ENCODE assay signal across 8 cellular contexts in the genomic region with DNA sequence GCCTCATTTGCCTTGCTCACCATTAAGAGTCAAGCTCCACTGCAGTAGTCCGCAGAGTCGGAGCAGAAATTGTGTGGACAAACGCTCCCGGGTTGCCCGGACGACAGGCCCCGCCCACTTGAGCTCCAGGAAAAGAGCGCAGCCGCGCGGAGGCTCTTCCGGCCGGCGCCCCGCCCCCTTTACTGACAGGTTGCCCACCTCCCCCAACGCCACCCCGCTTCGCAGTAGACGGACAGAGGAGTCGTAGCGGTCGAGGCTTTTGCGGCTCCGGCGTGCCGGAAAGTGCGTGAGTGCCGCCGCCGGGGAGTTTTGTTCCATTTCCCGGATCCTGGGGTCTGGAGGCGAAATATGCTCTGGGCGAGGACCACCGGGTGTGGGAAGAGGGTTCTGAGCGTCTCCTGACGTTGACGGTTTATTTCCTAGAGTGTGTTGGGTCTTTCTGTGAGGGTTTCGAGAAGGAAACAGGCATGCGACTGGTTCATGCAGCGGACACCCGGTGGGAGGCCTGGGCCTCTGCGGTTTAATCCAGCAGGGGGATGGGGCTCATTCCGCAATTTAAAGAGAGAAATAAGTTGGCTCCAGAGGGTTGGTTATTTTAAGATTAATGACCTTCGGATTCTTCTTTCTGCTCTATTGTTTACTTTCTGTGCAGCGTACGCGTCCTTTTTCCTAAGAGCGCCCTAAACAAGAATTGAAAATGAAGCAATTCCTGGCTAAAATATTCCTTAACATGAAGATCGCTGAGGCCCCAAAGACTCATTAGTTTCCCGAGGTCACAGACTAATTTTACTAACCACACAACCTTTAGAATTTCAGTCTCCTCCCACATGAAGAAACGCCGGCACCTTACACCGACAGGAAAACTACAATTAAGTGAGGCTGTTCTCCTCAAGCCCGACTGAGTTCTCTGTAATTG. TPM values are rescaled to one million over a fixed set of nuclear protein-coding genes. Genes with fewer than 3 reads are reported as not detected.
DNase-seq lines count a peak whose midpoint lies in the region; ATAC-seq, FAIRE-seq and TF ChIP-seq lines count a peak whose summit lies in the region.

A gene with protein sequence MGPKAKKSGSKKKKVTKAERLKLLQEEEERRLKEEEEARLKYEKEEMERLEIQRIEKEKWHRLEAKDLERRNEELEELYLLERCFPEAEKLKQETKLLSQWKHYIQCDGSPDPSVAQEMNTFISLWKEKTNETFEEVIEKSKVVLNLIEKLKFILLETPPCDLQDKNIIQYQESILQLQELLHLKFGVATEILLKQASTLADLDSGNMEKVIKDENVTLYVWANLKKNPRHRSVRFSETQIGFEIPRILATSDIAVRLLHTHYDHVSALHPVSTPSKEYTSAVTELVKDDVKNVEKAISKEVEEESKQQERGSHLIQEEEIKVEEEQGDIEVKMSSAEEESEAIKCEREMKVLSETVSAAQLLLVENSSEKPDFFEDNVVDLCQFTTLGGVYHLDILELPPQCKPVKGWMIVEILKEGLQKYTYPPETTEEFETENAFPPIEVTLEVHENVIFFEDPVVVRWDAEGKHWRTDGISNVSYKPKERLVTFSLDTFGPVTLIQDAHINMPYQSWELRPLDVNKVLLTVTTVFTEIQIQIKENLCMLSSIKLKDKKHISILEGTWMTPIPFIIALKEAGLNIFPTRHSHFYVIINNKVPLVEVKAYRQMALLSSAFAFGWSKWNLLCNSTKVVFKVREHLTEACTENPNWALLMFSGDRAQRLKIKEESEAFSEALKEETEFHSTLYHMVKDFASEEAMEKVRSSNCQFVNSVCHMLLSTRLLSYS (minus strand): TSS at position 105 of the 916 bp plus-strand sequence. CDS start 82 bp downstream, at position 23.
A gene with protein sequence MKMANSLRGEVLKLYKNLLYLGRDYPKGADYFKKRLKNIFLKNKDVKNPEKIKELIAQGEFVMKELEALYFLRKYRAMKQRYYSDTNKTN (plus strand): TSS at position 182 of the 916 bp plus-strand sequence. CDS start 8,720 bp downstream, outside the sequence.

- peak; percentile 75 for DNase-seq in GM12891 (ENCODE audit: insufficient read length, low spot score)
- peak; percentile 90 for DNase-seq in NCI-H1417 treated with DMSO at 0.1 percent for 48 hours (lab: John Stamatoyannopoulos, UW)
- peak; percentile 91 to 98 for DNase-seq in SW 1271 (lab: John Stamatoyannopoulos, UW)
- peak; percentile 99 for DNase-seq in adipocyte (ENCODE audit: low read depth)
- peak; percentile 97 to 99 for DNase-seq in cardiac muscle cell (ENCODE audit: low read depth in 1 of 2, low spot score in 1 of 2)
- peak; percentile 98 to 100 (median 98) for DNase-seq in pancreas
- peak; percentile 98 for DNase-seq in tibial artery

- H3K36me3 ChIP-seq in adipocyte (ENCODE audit: control insufficient read depth, insufficient read depth, low read length, severe bottlenecking) (no peaks in the 10 kb centered on the region), cardiac muscle cell (no peaks in the 10 kb centered on the region), pancreas (no peaks in the 10 kb centered on the region), tibial artery (no peaks in the 10 kb centered on the region)

- H3K27me3 ChIP-seq in adipocyte (replicated peaks; ENCODE audit: control insufficient read depth, insufficient read depth, low read length) (no peaks in the 10 kb centered on the region), cardiac muscle cell (no peaks in the 10 kb centered on the region), pancreas (no peaks in the 10 kb centered on the region), tibial artery (no peaks in the 10 kb centered on the region)

- peaks cover 16% of the 10 kb centered on the region for H3K4me1 ChIP-seq in adipocyte (ENCODE audit: control insufficient read depth, insufficient read depth, low read length)
- H3K4me1 ChIP-seq in cardiac muscle cell (ENCODE audit: low read depth): peaks cover 6% of the 10 kb centered on the region
- no peaks in the 10 kb centered on the region for H3K4me1 ChIP-seq in pancreas
- peaks cover 0 to 21% (median 10%) of the 10 kb centered on the region in 4 donors for H3K4me1 ChIP-seq in tibial artery

- peak; percentile 96 for FAIRE-seq in GM12891 (lab: Jason Lieb, UNC)
- FAIRE-seq in pancreas (lab: Jason Lieb, UNC): peak; percentile 53

- intact Hi-C loops in pancreas (cut with DNase I): no loop called here
- intact Hi-C loops in tibial artery (cut with DNase I; ENCODE audit: low total_unique reads): loop anchor here (5.0 kb wide), 1 partner anchor 57 kb away; a partner anchor contains a TSS

- H3K27ac ChIP-seq in cardiac muscle cell (peak within 1 kb of the TSS; percentile 97), pancreas (peak within 1 kb of the TSS; percentile 85 to 93 (median 92)), tibial artery (peak within 1 kb of the TSS; percentile 95)

- H3K9ac ChIP-seq in adipocyte (ENCODE audit: low read length): peak within 1 kb of the TSS; percentile 94

- TF ChIP-seq POLR2A in GM12891 (IDR thresholded peaks at IDR 0.05; ENCODE audit: low read depth, low read length): peak; percentile 70

- TF ChIP-seq CTCF in cardiac muscle cell (IDR thresholded peaks at IDR 0.05; ENCODE audit: low read depth, low read length): no peak
- no peak for TF ChIP-seq CTCF in pancreas (IDR thresholded peaks at IDR 0.05)
- peak; percentile 6 to 23 for TF ChIP-seq CTCF in tibial artery (IDR thresholded peaks at IDR 0.05)

- 0% methylated on average over 54 of the region's 54 CpGs for WGBS in pancreas, 2 donors

- H3K9me3 ChIP-seq in adipocyte (ENCODE audit: control insufficient read depth, low read length): no peaks in the 10 kb centered on the region
- H3K9me3 ChIP-seq in cardiac muscle cell (ENCODE audit: low read depth): no peaks in the 10 kb centered on the region
- H3K9me3 ChIP-seq in pancreas: no peaks in the 10 kb centered on the region
- no peaks in the 10 kb centered on the region for H3K9me3 ChIP-seq in tibial artery

- ATAC-seq in HG02798 (IDR thresholded peaks at IDR 0.05; ENCODE audit: poor library complexity, unreplicated experiment) (peak; percentile 98), pancreas (peak; percentile 98 to 100 (median 99))

- H3K4me3 ChIP-seq in adipocyte (ENCODE audit: low read length) (peak within 1 kb of the TSS; percentile 93), cardiac muscle cell (peak within 1 kb of the TSS; percentile 57), pancreas (peak within 1 kb of the TSS; percentile 31 to 78 (median 61)), tibial artery (peak within 1 kb of the TSS; percentile 73 to 91)

TF ChIP-seq in GM12891, 5 proteins besides CTCF, POLR2A, EP300 and RAD21:
- TF ChIP-seq POU2F2 (IDR thresholded peaks at IDR 0.05; ENCODE audit: low read depth, low read length): peak; percentile 74; the same call in 1 of the 2 replicates
- no peak for TF ChIP-seq SPI1 (IDR thresholded peaks at IDR 0.05; ENCODE audit: low read depth, low read length)
- no peak for TF ChIP-seq PAX5 (IDR thresholded peaks at IDR 0.05; ENCODE audit: insufficient read depth, low read length, severe bottlenecking)
- TF ChIP-seq POLR2AphosphoS5 (IDR thresholded peaks at IDR 0.05; ENCODE audit: low read depth, low read length): peak; percentile 71

RNA-seq across cellular contexts. Expression of the first gene that starts in this region (rescaled TPM):
- polyA plus RNA-seq in GM12891 (2012; ENCODE audit: low read depth, missing spikeins): 0.05 TPM
- total RNA-seq in cardiac muscle cell (0.57 and 0.81 TPM in 2 replicates), pancreas (1 to 10 TPM in 1 of 6 donors, under 1 TPM in 5; 0.63 to 1.8 (median 0.82) TPM)
- polyA plus RNA-seq in cardiac muscle cell (0.77 and 1.2 TPM in 2 replicates), pancreas (1 to 10 TPM; 1.1 to 2.0 TPM)

RNA-seq across cellular contexts. Expression of the second gene that starts in this region (rescaled TPM):
- polyA plus RNA-seq in GM12891 (2012; ENCODE audit: low read depth, missing spikeins): 12.3 TPM
- 20.8 and 35.4 TPM in 2 replicates for total RNA-seq in cardiac muscle cell
- polyA plus RNA-seq in cardiac muscle cell: 56.9 and 68.5 TPM in 2 replicates
- total RNA-seq in pancreas: 10 to 100 TPM in 3 of 6 donors, 1 to 10 TPM in 3; 8.3 to 14.5 (median 9.8) TPM
- polyA plus RNA-seq in pancreas: 10 to 100 TPM in 1 of 2 donors, 1 to 10 TPM in 1; 8.5 to 26.1 TPM

Comparison
In these comparisons a context has a peak if more than half of its experiments do, and no peak if none do; other contexts are left out.
1. Peak in every context shown above with its lines: DNase-seq, ATAC-seq, H3K4me3 ChIP-seq and H3K27ac ChIP-seq.
2. CTCF ChIP-seq: peak in tibial artery (2 of 2); none in cardiac muscle cell (single experiment) and pancreas (0 of 4).